10 cellular contexts compared by ENCODE assay signal in the genomic region with DNA sequence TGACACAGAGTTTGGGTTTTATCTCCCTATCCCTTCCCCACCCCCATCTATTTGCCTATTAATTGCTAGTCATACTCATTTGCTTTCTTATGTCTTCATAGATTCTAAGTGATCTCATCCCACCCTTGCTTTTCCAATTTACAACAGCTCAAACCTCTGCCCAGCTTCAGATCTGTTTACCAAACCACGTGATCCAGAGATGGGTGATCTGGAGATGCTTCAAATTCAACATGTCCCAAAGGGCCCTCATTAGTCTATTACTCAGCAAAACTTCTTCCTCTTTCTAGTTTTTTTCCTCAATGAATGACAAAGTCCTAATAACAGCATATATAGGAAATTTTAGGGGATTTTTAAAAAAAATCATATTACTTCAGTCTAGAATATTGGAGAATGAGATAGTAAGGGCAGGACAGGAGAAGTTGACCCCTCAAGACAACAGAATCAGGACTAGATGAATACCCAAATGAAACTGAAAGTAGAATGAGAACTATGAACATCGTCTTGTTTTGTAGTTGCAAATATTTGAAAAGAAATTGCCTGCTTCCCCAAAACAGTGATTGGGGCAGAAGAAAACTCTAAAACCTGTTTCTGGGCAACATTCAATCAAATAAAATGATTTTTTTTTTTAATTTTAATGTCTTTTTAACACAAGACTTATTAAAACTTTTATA.
DNase-seq lines count a peak whose midpoint lies in the region; ATAC-seq and TF ChIP-seq lines count a peak whose summit lies in the region.
"Had no signal": no experiment of that assay in that cellular context is flagged by ENCODE, and none has a peak within 500 bp of the region (broad histone marks: within the 10 kb centered on the region; RNA-seq: fewer than 3 reads in every experiment).

No MANE protein-coding gene starts in this region.

- H3K9me3 ChIP-seq in left lung: no peaks in the 10 kb centered on the region

- no peaks in the 10 kb centered on the region for H3K4me1 ChIP-seq in left lung

- intact Hi-C loops in left lung (cut with DNase I): no loop called here

- H3K27ac ChIP-seq in left lung: no peak overlapping the region
- H3K27ac ChIP-seq: VCaP had no signal

- no peaks in the 10 kb centered on the region for H3K36me3 ChIP-seq in left lung

- TF ChIP-seq CTCF in left lung (IDR thresholded peaks at IDR 0.05): no peak

- no peak overlapping the region for H3K4me3 ChIP-seq in left lung

- ATAC-seq in GM19452 (IDR thresholded peaks at IDR 0.05; ENCODE audit: unreplicated experiment) (peak; percentile 72), left lung (no peak)

- no peaks in the 10 kb centered on the region for H3K27me3 ChIP-seq in left lung

- peak; percentile 4 for DNase-seq in CD1c-positive myeloid dendritic cell (ENCODE audit: extremely low spot score)
- peak; percentile 44 for DNase-seq in LHCN-M2 (ENCODE audit: low read depth)
- DNase-seq in fibroblast of gingiva (ENCODE audit: low read depth): peak; percentile 69
- no peak for DNase-seq in COR-L47 (lab: John Stamatoyannopoulos, UW)
- no peak for DNase-seq in NCI-H187 treated with DMSO at 0.1 percent for 48 hours (lab: John Stamatoyannopoulos, UW)
- no peak for DNase-seq in NCI-H187 (lab: John Stamatoyannopoulos, UW)
- DNase-seq in left lung: no peak
- DNase-seq: nucleus accumbens had no signal

Comparison
In these comparisons a context has a peak if more than half of its experiments do, and no peak if none do; other contexts are left out.
1. DNase-seq: peak in CD1c-positive myeloid dendritic cell (single experiment), LHCN-M2 (single experiment) and fibroblast of gingiva (single experiment); none in COR-L47 (single experiment), NCI-H187 treated with DMSO at 0.1 percent for 48 hours (single experiment), NCI-H187 (0 of 2) and left lung (0 of 2).